ENCODE assay signal across 8 cellular contexts in the genomic region with DNA sequence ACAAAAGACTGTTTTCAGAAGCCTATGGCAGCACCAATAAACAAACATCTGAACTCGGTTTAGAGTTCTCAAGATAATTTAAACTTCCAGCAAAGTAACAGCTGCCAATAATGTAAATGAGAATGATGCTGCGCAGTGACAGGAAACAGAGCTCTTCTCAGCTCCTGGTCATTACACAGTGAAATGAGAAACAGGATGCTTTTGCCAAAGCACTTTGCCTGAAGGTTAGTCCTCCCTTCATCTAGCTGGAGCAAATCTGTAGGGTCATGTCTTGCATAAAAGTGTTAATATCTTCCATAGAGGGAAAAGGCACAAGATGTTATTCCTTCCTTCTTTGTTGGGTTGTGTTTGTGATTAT.
DNase-seq lines count a peak whose midpoint lies in the region; ATAC-seq and TF ChIP-seq lines count a peak whose summit lies in the region.

No MANE protein-coding gene starts in this region.

- H3K27ac Mint-ChIP-seq in activated CD8-positive, alpha-beta memory T cell treated with anti-CD3 and anti-CD28 coated beads, Interleukin-2, amount 10 ng/mL, durations not matched to agents 7 days and 5 days, result peak overlapping the region; percentile 82

- H3K36me3 ChIP-seq in esophagus squamous epithelium (no peaks in the 10 kb centered on the region), tibial nerve (no peaks in the 10 kb centered on the region)

- H3K9me3 ChIP-seq in esophagus squamous epithelium (no peaks in the 10 kb centered on the region), tibial nerve (no peaks in the 10 kb centered on the region)

- intact Hi-C loops in esophagus squamous epithelium (cut with DNase I), result no loop called here

- WGBS in esophagus squamous epithelium, 2 donors, result 14 to 32% methylated on average over 2 of the region's 2 CpGs
- WGBS in tibial nerve, 2 donors, result 11 to 13% methylated on average over 2 of the region's 2 CpGs

- H3K36me3 Mint-ChIP-seq in activated CD8-positive, alpha-beta memory T cell treated with anti-CD3 and anti-CD28 coated beads, Interleukin-2, amount 10 ng/mL, durations not matched to agents 7 days and 5 days, result no peaks in the 10 kb centered on the region

- no peak for TF ChIP-seq POLR2A in esophagus squamous epithelium (IDR thresholded peaks at IDR 0.05)
- TF ChIP-seq POLR2A in tibial nerve (IDR thresholded peaks at IDR 0.05), result no peak

- H3K4me1 ChIP-seq in esophagus squamous epithelium (peaks cover 0 to 25% (median 7%) of the 10 kb centered on the region in 3 donors), tibial nerve (peaks cover 0 to 38% (median 5%) of the 10 kb centered on the region in 4 donors)

- peaks cover 23% of the 10 kb centered on the region for H3K4me1 Mint-ChIP-seq in activated CD8-positive, alpha-beta memory T cell treated with anti-CD3 and anti-CD28 coated beads, Interleukin-2, amount 10 ng/mL, durations not matched to agents 7 days and 5 days

- no peak for TF ChIP-seq CTCF in esophagus squamous epithelium (IDR thresholded peaks at IDR 0.05)
- no peak for TF ChIP-seq CTCF in tibial nerve (IDR thresholded peaks at IDR 0.05)

- no peak for ATAC-seq in activated CD8-positive, alpha-beta memory T cell treated with anti-CD3 and anti-CD28 coated beads, Interleukin-2, amount 10 ng/mL, durations not matched to agents 7 days and 5 days
- peak; percentile 35 for ATAC-seq in HG03354 (IDR thresholded peaks at IDR 0.05; ENCODE audit: poor library complexity, severe bottlenecking, unreplicated experiment)

- H3K27ac ChIP-seq in esophagus squamous epithelium (peak overlapping the region in 3 of 4 donors; percentile 51 to 53 (median 51)), tibial nerve (peak overlapping the region in 3 of 4 donors; percentile 47 to 79 (median 72))

- CTCF ChIA-PET in activated CD8-positive, alpha-beta memory T cell treated with anti-CD3 and anti-CD28 coated beads, Interleukin-2, amount 10 ng/mL, durations not matched to agents 7 days and 5 days (lab: Charles Lee), result interaction anchor here (0.6 to 2.6 kb wide), 12 partner anchors 9 to 243 kb away, joined by 3 to 9 read pairs (median 4); no protein-coding TSS in a partner anchor

- DNase-seq in activated CD8-positive, alpha-beta memory T cell treated with anti-CD3 and anti-CD28 coated beads, Interleukin-2, amount 10 ng/mL, durations not matched to agents 7 days and 5 days, result no peak
- no peak for DNase-seq in activated CD8-positive, alpha-beta memory T cell treated with anti-CD3 and anti-CD28 coated beads for 24 hours
- no peak for DNase-seq in esophagus squamous epithelium (lab: John Stamatoyannopoulos, UW)
- DNase-seq in tibial nerve (ENCODE audit: low spot score in 2 of 2), result no peak
- no peak for DNase-seq in activated T-cell treated with anti-CD3 and anti-CD28 coated beads for 4 hours
- DNase-seq in effector CD4-positive, alpha-beta T cell, result no peak
- no peak for DNase-seq in HK-2 (ENCODE audit: unreplicated experiment)

- H3K4me3 ChIP-seq in esophagus squamous epithelium (peak overlapping the region in 3 of 4 donors; percentile 43 to 62 (median 46)), tibial nerve (peak overlapping the region in 3 of 4 donors; percentile 41 to 57 (median 45))

- peaks cover 54% of the 10 kb centered on the region for H3K27me3 Mint-ChIP-seq in activated CD8-positive, alpha-beta memory T cell treated with anti-CD3 and anti-CD28 coated beads, Interleukin-2, amount 10 ng/mL, durations not matched to agents 7 days and 5 days

- TF ChIP-seq EP300 in tibial nerve (IDR thresholded peaks at IDR 0.05), result no peak

- H3K27me3 ChIP-seq in esophagus squamous epithelium (no peaks in the 10 kb centered on the region), tibial nerve (no peaks in the 10 kb centered on the region)

- H3K4me3 Mint-ChIP-seq in activated CD8-positive, alpha-beta memory T cell treated with anti-CD3 and anti-CD28 coated beads, Interleukin-2, amount 10 ng/mL, durations not matched to agents 7 days and 5 days, result peak overlapping the region; percentile 78

- H3K9me3 Mint-ChIP-seq in activated CD8-positive, alpha-beta memory T cell treated with anti-CD3 and anti-CD28 coated beads, Interleukin-2, amount 10 ng/mL, durations not matched to agents 7 days and 5 days (ENCODE audit: low read depth), result no peaks in the 10 kb centered on the region
